Comparison of ENCODE assay signal across 8 cellular contexts in the genomic region with DNA sequence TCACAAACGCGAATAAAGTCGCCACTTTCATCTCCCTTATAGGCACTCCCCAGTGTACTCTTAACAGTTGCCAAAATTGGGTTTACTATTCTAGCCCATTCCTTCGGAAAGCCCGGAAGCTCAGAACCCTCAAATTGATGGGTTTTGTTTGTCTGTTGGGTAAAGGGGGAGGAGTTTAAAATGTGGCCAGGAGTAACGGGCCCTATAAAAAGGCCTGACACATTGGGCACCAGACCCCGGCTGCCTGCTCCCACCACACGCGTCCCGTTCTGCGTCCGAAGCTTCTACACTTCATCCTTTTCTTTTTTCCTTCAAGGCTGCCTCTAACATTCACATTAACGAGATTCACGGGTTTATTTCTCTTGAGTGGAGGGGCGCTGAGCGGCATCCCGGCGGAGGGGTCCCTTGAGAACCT. TPM values are rescaled to one million over a fixed set of nuclear protein-coding genes. Genes with fewer than 3 reads are reported as not detected.
DNase-seq lines count a peak whose midpoint lies in the region; ATAC-seq and TF ChIP-seq lines count a peak whose summit lies in the region.

No MANE protein-coding gene starts in this region.

- H3K27ac Mint-ChIP-seq in activated naive CD4-positive, alpha-beta T cell treated with anti-CD3 and anti-CD28 coated beads for 36 hours: peak overlapping the region; percentile 88
- H3K27ac Mint-ChIP-seq in glutamatergic neuron (ENCODE audit: unreplicated experiment): peak overlapping the region; percentile 94

- ATAC-seq in omental fat pad (ENCODE audit: low FRiP score): no peak

- H4K20me1 ChIP-seq in SK-N-SH (ENCODE audit: insufficient read depth): no peaks in the 10 kb centered on the region

- no peak for TF ChIP-seq CTCF in SK-N-SH (IDR thresholded peaks at IDR 0.05)
- no peak for TF ChIP-seq CTCF in glutamatergic neuron (IDR thresholded peaks at IDR 0.05; ENCODE audit: partially characterized antibody, unreplicated experiment)
- no peak for TF ChIP-seq CTCF in stomach (IDR thresholded peaks at IDR 0.05)
- TF ChIP-seq CTCF in omental fat pad (IDR thresholded peaks at IDR 0.05): no peak

- 25% methylated on average over 18 of the region's 18 CpGs for WGBS in SK-N-SH (ENCODE audit: low lambda C conversion rate)
- WGBS in stomach, 5 donors: 4 to 6% (median 5%) methylated on average over 18 of the region's 18 CpGs

- CTCF ChIA-PET in activated naive CD4-positive, alpha-beta T cell treated with anti-CD3 and anti-CD28 coated beads for 36 hours (lab: Charles Lee): interaction anchor here (0.7 to 10.8 kb wide), 31 partner anchors 11 to 267 kb away, joined by 3 to 118 read pairs (median 4); partner anchors contain the start of genes CNPPD1, DNAJB2, IHH and SLC23A3
- CTCF ChIA-PET in SK-N-SH (lab: Yijun Ruan, JAX): interaction anchor here (0.6 to 14.9 kb wide), 69 partner anchors 9 to 352 kb away, joined by 3 to 205 read pairs (median 4); partner anchors contain the start of genes ABCB6, ANKZF1, ATG9A and CFAP65

- no peaks in the 10 kb centered on the region for H3K27me3 ChIP-seq in SK-N-SH (ENCODE audit: insufficient read depth)
- no peaks in the 10 kb centered on the region for H3K27me3 ChIP-seq in stomach

- peak overlapping the region; percentile 90 to 99; a peak in 3 of 4 replicates for H3K27ac ChIP-seq in SK-N-SH (ENCODE audit: low read depth in 2 of 2, low read length in 1 of 2)
- H3K27ac ChIP-seq in stomach: peak overlapping the region; percentile 90 to 99 (median 96)

- H3K4me1 ChIP-seq in SK-N-SH (ENCODE audit: control insufficient read depth in 1 of 2, insufficient read depth in 2 of 2, low read depth in 1 of 2, low read length in 1 of 2): peaks cover 0 to 11% of the 10 kb centered on the region in 2 experiments; a peak in 1 of 4 replicates
- H3K4me1 ChIP-seq in stomach: peaks cover 4 to 19% (median 16%) of the 10 kb centered on the region in 4 donors

- intact Hi-C loops in activated naive CD4-positive, alpha-beta T cell treated with anti-CD3 and anti-CD28 coated beads for 36 hours (cut with micrococcal nuclease): loop anchor here (1.0 to 5.0 kb wide), 11 partner anchors 18 to 383 kb away; partner anchors contain the start of genes ANKZF1, ATG9A, CHPF and DNAJB2
- intact Hi-C loops in stomach (cut with DNase I; ENCODE audit: low total_unique reads): loop anchor here (5.0 to 10.0 kb wide), 3 partner anchors 102 to 143 kb away; no protein-coding TSS in a partner anchor

- DNase-seq in activated naive CD4-positive, alpha-beta T cell treated with anti-CD3 and anti-CD28 coated beads for 36 hours: no peak
- DNase-seq in activated naive CD4-positive, alpha-beta T cell (lab: John Stamatoyannopoulos, UW): no peak
- no peak for DNase-seq in SK-N-SH
- no peak for DNase-seq in glutamatergic neuron
- no peak for DNase-seq in stomach
- DNase-seq in omental fat pad (ENCODE audit: low spot score): no peak
- no peak for DNase-seq in NCI-H510A treated with DMSO at 0.1 percent for 48 hours (lab: John Stamatoyannopoulos, UW)
- DNase-seq in COR-L47 (lab: John Stamatoyannopoulos, UW): no peak

- H2AFZ ChIP-seq in SK-N-SH (ENCODE audit: low read depth): peak overlapping the region; percentile 83

- POLR2A ChIA-PET in SK-N-SH (lab: Yijun Ruan, JAX): interaction anchor here (0.7 kb wide), 1 partner anchor 119 kb away, joined by 3 read pairs; the partner anchor contains the start of gene CFAP65

- peaks cover 2% of the 10 kb centered on the region; the same call in 1 of the 2 replicates for H3K79me2 ChIP-seq in SK-N-SH (ENCODE audit: insufficient read depth)

- peaks cover 4% of the 10 kb centered on the region for H3K36me3 Mint-ChIP-seq in activated naive CD4-positive, alpha-beta T cell treated with anti-CD3 and anti-CD28 coated beads for 36 hours (ENCODE audit: low read depth)
- no peaks in the 10 kb centered on the region for H3K36me3 Mint-ChIP-seq in glutamatergic neuron (ENCODE audit: unreplicated experiment)

- H3K4me2 ChIP-seq in SK-N-SH: peak overlapping the region; percentile 97

- TF ChIP-seq EP300 in SK-N-SH (IDR thresholded peaks at IDR 0.05; ENCODE audit: borderline replicate concordance in 1 of 2, low read depth in 1 of 2, low read length in 1 of 2) (no peak), stomach (IDR thresholded peaks at IDR 0.05) (no peak)

- peaks cover 12% of the 10 kb centered on the region for H3F3A ChIP-seq in SK-N-SH (replicated peaks; ENCODE audit: insufficient read depth)

- peaks cover 13% of the 10 kb centered on the region for H3K4me1 Mint-ChIP-seq in activated naive CD4-positive, alpha-beta T cell treated with anti-CD3 and anti-CD28 coated beads for 36 hours (ENCODE audit: low read depth)
- peaks cover 8% of the 10 kb centered on the region for H3K4me1 Mint-ChIP-seq in glutamatergic neuron (ENCODE audit: low read depth, unreplicated experiment)

- no peaks in the 10 kb centered on the region for H3K9me2 ChIP-seq in SK-N-SH

- H3K36me3 ChIP-seq in SK-N-SH (replicated peaks in 1 of 2; ENCODE audit: control insufficient read depth in 1 of 2, insufficient read depth in 2 of 2, low read length in 1 of 2) (peaks cover 0 to 14% of the 10 kb centered on the region in 2 experiments), stomach (peaks cover 12 to 26% (median 24%) of the 10 kb centered on the region in 4 donors)

- H3K4me3 Mint-ChIP-seq in activated naive CD4-positive, alpha-beta T cell treated with anti-CD3 and anti-CD28 coated beads for 36 hours: peak overlapping the region; percentile 80
- peak overlapping the region; percentile 90 for H3K4me3 Mint-ChIP-seq in glutamatergic neuron (ENCODE audit: unreplicated experiment)

- peak overlapping the region; percentile 81; the same call in 1 of the 2 replicates for H3K9ac ChIP-seq in SK-N-SH

- peak overlapping the region; percentile 69 to 75 for H3K4me3 ChIP-seq in SK-N-SH (ENCODE audit: low read depth in 2 of 2, low read length in 1 of 2)
- H3K4me3 ChIP-seq in stomach: peak overlapping the region; percentile 53 to 81 (median 68)

- no peaks in the 10 kb centered on the region for H3K9me3 Mint-ChIP-seq in activated naive CD4-positive, alpha-beta T cell treated with anti-CD3 and anti-CD28 coated beads for 36 hours
- peaks cover 5% of the 10 kb centered on the region for H3K9me3 Mint-ChIP-seq in glutamatergic neuron (ENCODE audit: unreplicated experiment)

- no peak for TF ChIP-seq POLR2A in stomach (IDR thresholded peaks at IDR 0.05)

- H3K9me3 ChIP-seq in SK-N-SH: no peaks in the 10 kb centered on the region
- H3K9me3 ChIP-seq in stomach: no peaks in the 10 kb centered on the region

- no peak for TF ChIP-seq RAD21 in SK-N-SH (IDR thresholded peaks at IDR 0.05; ENCODE audit: low read length)

- no peaks in the 10 kb centered on the region for H3K27me3 Mint-ChIP-seq in activated naive CD4-positive, alpha-beta T cell treated with anti-CD3 and anti-CD28 coated beads for 36 hours (ENCODE audit: low read depth)
- H3K27me3 Mint-ChIP-seq in glutamatergic neuron (ENCODE audit: unreplicated experiment): peaks cover 9% of the 10 kb centered on the region

RNA-seq across cellular contexts. Expression of gene NHEJ1, which starts 0.8 kb away (rescaled TPM):
- total RNA-seq in activated naive CD4-positive, alpha-beta T cell treated with anti-CD3 and anti-CD28 coated beads for 36 hours: 10 to 100 TPM; 24.4 to 26.6 TPM
- 16.3 and 21.0 TPM in 2 replicates for polyA plus RNA-seq in SK-N-SH (2012; rRNA removed)
- 14.2 and 16.0 TPM in 2 replicates for polyA plus RNA-seq in SK-N-SH (2012; cell fraction: cytosol; rRNA removed)
- polyA plus RNA-seq in SK-N-SH (2012; cell fraction: nucleus; rRNA removed): 12.6 and 24.6 TPM in 2 replicates
- 24.8 TPM for total RNA-seq in glutamatergic neuron (ENCODE audit: unreplicated experiment)
- total RNA-seq in stomach: 10 to 100 TPM in 3 of 5 donors, 1 to 10 TPM in 2; 4.5 to 25.5 (median 13.2) TPM
- polyA plus RNA-seq in stomach: 10 to 100 TPM; 10.3 to 19.1 (median 10.4) TPM
- 10 to 100 TPM; 13.8 to 23.2 (median 17.5) TPM for total RNA-seq in omental fat pad

RNA-seq across cellular contexts. Expression of gene SLC23A3, which starts 10.1 kb away (rescaled TPM):
- under 1 TPM; 0.84 to 0.95 TPM for total RNA-seq in activated naive CD4-positive, alpha-beta T cell treated with anti-CD3 and anti-CD28 coated beads for 36 hours
- polyA plus RNA-seq in SK-N-SH (2012; rRNA removed): 2.1 and 3.5 TPM in 2 replicates
- 0.20 and 0.21 TPM in 2 replicates for polyA plus RNA-seq in SK-N-SH (2012; cell fraction: cytosol; rRNA removed)
- 25.9 and 27.5 TPM in 2 replicates for polyA plus RNA-seq in SK-N-SH (2012; cell fraction: nucleus; rRNA removed)
- 1.1 TPM for total RNA-seq in glutamatergic neuron (ENCODE audit: unreplicated experiment)
- total RNA-seq in stomach: 1 to 10 TPM in 2 of 5 donors, under 1 TPM in 3; 0.45 to 4.1 (median 0.92) TPM
- 1 to 10 TPM in 1 of 3 donors, under 1 TPM in 1, not detected in 1; 0.50 to 2.3 TPM for polyA plus RNA-seq in stomach
- total RNA-seq in omental fat pad: 1 to 10 TPM; 1.0 to 2.7 (median 1.2) TPM

RNA-seq across cellular contexts. Expression of gene CNPPD1, which starts 16.9 kb away (rescaled TPM):
- total RNA-seq in activated naive CD4-positive, alpha-beta T cell treated with anti-CD3 and anti-CD28 coated beads for 36 hours: 10 to 100 TPM; 27.0 to 31.4 TPM
- polyA plus RNA-seq in SK-N-SH (2012; rRNA removed) (75.9 and 84.1 TPM in 2 replicates), stomach (10 to 100 TPM; 26.5 to 45.5 (median 34.2) TPM)
- polyA plus RNA-seq in SK-N-SH (2012; cell fraction: cytosol; rRNA removed): 45.1 and 54.5 TPM in 2 replicates
- 127 and 136 TPM in 2 replicates for polyA plus RNA-seq in SK-N-SH (2012; cell fraction: nucleus; rRNA removed)
- total RNA-seq in glutamatergic neuron (ENCODE audit: unreplicated experiment) (61.5 TPM), stomach (10 to 100 TPM; 12.8 to 48.2 (median 36.2) TPM), omental fat pad (10 to 100 TPM; 37.0 to 77.2 (median 43.0) TPM)

RNA-seq across cellular contexts. Expression of gene RETREG2, which starts 18.3 kb away (rescaled TPM):
- total RNA-seq in activated naive CD4-positive, alpha-beta T cell treated with anti-CD3 and anti-CD28 coated beads for 36 hours: 10 to 100 TPM; 44.0 to 44.1 TPM
- polyA plus RNA-seq in SK-N-SH (2012; rRNA removed) (74.6 and 94.8 TPM in 2 replicates), stomach (10 to 100 TPM; 23.9 to 52.5 (median 25.1) TPM)
- 54.7 and 75.7 TPM in 2 replicates for polyA plus RNA-seq in SK-N-SH (2012; cell fraction: cytosol; rRNA removed)
- polyA plus RNA-seq in SK-N-SH (2012; cell fraction: nucleus; rRNA removed): 74.9 and 95.1 TPM in 2 replicates
- total RNA-seq in glutamatergic neuron (ENCODE audit: unreplicated experiment) (167 TPM), stomach (10 to 100 TPM; 31.9 to 97.3 (median 43.9) TPM), omental fat pad (10 to 100 TPM; 48.5 to 73.9 (median 57.7) TPM)

RNA-seq across cellular contexts. Expression of gene ZFAND2B, which starts 46.8 kb away (rescaled TPM):
- total RNA-seq in activated naive CD4-positive, alpha-beta T cell treated with anti-CD3 and anti-CD28 coated beads for 36 hours: 10 to 100 TPM; 32.6 to 33.6 TPM
- polyA plus RNA-seq in SK-N-SH (2012; rRNA removed) (39.9 and 46.9 TPM in 2 replicates), stomach (10 to 100 TPM; 45.0 to 81.3 (median 46.6) TPM)
- polyA plus RNA-seq in SK-N-SH (2012; cell fraction: cytosol; rRNA removed): 17.0 and 24.3 TPM in 2 replicates
- polyA plus RNA-seq in SK-N-SH (2012; cell fraction: nucleus; rRNA removed): 144 TPM in 2 replicates
- total RNA-seq in glutamatergic neuron (ENCODE audit: unreplicated experiment) (49.5 TPM), stomach (10 to 100 TPM; 21.3 to 79.7 (median 33.8) TPM), omental fat pad (10 to 100 TPM; 25.1 to 57.1 (median 40.1) TPM)
